Comparison of ENCODE assay signal across 1 cellular context in genomic region chr14:64539186-64539552, GRCh38.
TF ChIP-seq lines count a peak whose summit lies in the region.

No MANE protein-coding gene starts in this region.

TF ChIP-seq in GM12878, 131 proteins besides CTCF, POLR2A, EP300 and RAD21:
- TF ChIP-seq CHD1 (IDR thresholded peaks at IDR 0.05; ENCODE audit: low read depth, low read length): no peak
- TF ChIP-seq ZNF274 (IDR thresholded peaks at IDR 0.05; ENCODE audit: insufficient read depth, insufficient read length): no peak
- TF ChIP-seq CHD4 (IDR thresholded peaks at IDR 0.05): no peak
- no peak for TF ChIP-seq LARP7 (IDR thresholded peaks at IDR 0.05)
- TF ChIP-seq HCFC1 (IDR thresholded peaks at IDR 0.05; ENCODE audit: low read length): no peak
- TF ChIP-seq RB1 (IDR thresholded peaks at IDR 0.05; ENCODE audit: borderline replicate concordance): no peak
- no peak for TF ChIP-seq MYB (IDR thresholded peaks at IDR 0.05; ENCODE audit: borderline replicate concordance, low read depth, low read length)
- TF ChIP-seq MYC (IDR thresholded peaks at IDR 0.05; ENCODE audit: insufficient read depth, insufficient read length, insufficient replicate concordance, low read length, severe bottlenecking): no peak
- no peak for TF ChIP-seq CUX1 (IDR thresholded peaks at IDR 0.05; ENCODE audit: insufficient replicate concordance, low read depth, low read length)
- no peak for TF ChIP-seq BCL3 (IDR thresholded peaks at IDR 0.05; ENCODE audit: borderline replicate concordance, insufficient read depth, low read depth, low read length, poor library complexity, severe bottlenecking)
- TF ChIP-seq SREBF1 (IDR thresholded peaks at IDR 0.05; ENCODE audit: low read length): no peak
- TF ChIP-seq ZBTB40 (IDR thresholded peaks at IDR 0.05; ENCODE audit: borderline replicate concordance): no peak
- TF ChIP-seq ZNF384 (IDR thresholded peaks at IDR 0.05; ENCODE audit: borderline replicate concordance, low read depth, low read length): no peak
- TF ChIP-seq POU2F2 (IDR thresholded peaks at IDR 0.05; ENCODE audit: borderline replicate concordance, low read depth, low read length): no peak
- TF ChIP-seq JUNB (IDR thresholded peaks at IDR 0.05): no peak
- no peak for TF ChIP-seq CHD2 (IDR thresholded peaks at IDR 0.05; ENCODE audit: borderline replicate concordance, low read depth, low read length)
- TF ChIP-seq CEBPZ (IDR thresholded peaks at IDR 0.05; ENCODE audit: low read depth, low read length): no peak
- TF ChIP-seq ZBTB33 (IDR thresholded peaks at IDR 0.05): no peak
